Comparison of ENCODE assay signal across 14 cellular contexts in genomic region chr1:54566438-54567141, GRCh38. TPM values are rescaled to one million over a fixed set of nuclear protein-coding genes. Genes with fewer than 3 reads are reported as not detected.
"Had no signal": no experiment of that assay in that cellular context is flagged by ENCODE, and none has a peak within 500 bp of the region (broad histone marks: within the 10 kb centered on the region; RNA-seq: fewer than 3 reads in every experiment).

No MANE protein-coding gene starts in this region.

- H3K27me3 Mint-ChIP-seq: stimulated activated naive B cell treated with anti-CD40 and anti-IgM and Interleukin-4, amounts not matched to agents 10 μg/mL and 1 μg/mL and 100 μg/mL, for 72 hours had no signal

- H3K9me3 ChIP-seq: adrenal gland, colonic mucosa, neutrophil, upper lobe of left lung had no signal

- H3K4me3 ChIP-seq: adrenal gland, colonic mucosa, upper lobe of left lung had no signal

- H3K27ac ChIP-seq: adrenal gland, colonic mucosa, neutrophil had no signal

- H3K9me3 Mint-ChIP-seq: stimulated activated naive B cell treated with anti-CD40 and anti-IgM and Interleukin-4, amounts not matched to agents 10 μg/mL and 1 μg/mL and 100 μg/mL, for 72 hours had no signal

- H3K27me3 ChIP-seq: adrenal gland, colonic mucosa, neutrophil, upper lobe of left lung had no signal

- H3K36me3 ChIP-seq: adrenal gland, colonic mucosa, neutrophil, upper lobe of left lung had no signal

- H3K36me3 Mint-ChIP-seq: stimulated activated naive B cell treated with anti-CD40 and anti-IgM and Interleukin-4, amounts not matched to agents 10 μg/mL and 1 μg/mL and 100 μg/mL, for 72 hours had no signal

- DNase-seq: activated CD4-positive, CD25-positive, alpha-beta regulatory T cell; activated naive CD4-positive, alpha-beta T cell; adrenal gland; caudate nucleus; colonic mucosa; right cardiac atrium; small intestine; stimulated activated naive B cell treated with anti-CD40 and anti-IgM and Interleukin-4, amounts not matched to agents 10 μg/mL and 1 μg/mL and 100 μg/mL, for 72 hours; T-helper 2 cell; upper lobe of left lung had no signal

- ATAC-seq: right cardiac atrium; stimulated activated naive B cell treated with anti-CD40 and anti-IgM and Interleukin-4, amounts not matched to agents 10 μg/mL and 1 μg/mL and 100 μg/mL, for 72 hours had no signal

- H3K4me3 Mint-ChIP-seq: stimulated activated naive B cell treated with anti-CD40 and anti-IgM and Interleukin-4, amounts not matched to agents 10 μg/mL and 1 μg/mL and 100 μg/mL, for 72 hours had no signal

- H3K27ac Mint-ChIP-seq: stimulated activated naive B cell treated with anti-CD40 and anti-IgM and Interleukin-4, amounts not matched to agents 10 μg/mL and 1 μg/mL and 100 μg/mL, for 72 hours had no signal

RNA-seq across cellular contexts. Expression of gene FAM151A, which starts 56.7 kb away (rescaled TPM):
- total RNA-seq: endothelial cell of umbilical vein, kidney epithelial cell, lower leg skin, upper lobe of left lung had no signal
- polyA plus RNA-seq: endothelial cell of umbilical vein had no signal
